In the genomic region with DNA sequence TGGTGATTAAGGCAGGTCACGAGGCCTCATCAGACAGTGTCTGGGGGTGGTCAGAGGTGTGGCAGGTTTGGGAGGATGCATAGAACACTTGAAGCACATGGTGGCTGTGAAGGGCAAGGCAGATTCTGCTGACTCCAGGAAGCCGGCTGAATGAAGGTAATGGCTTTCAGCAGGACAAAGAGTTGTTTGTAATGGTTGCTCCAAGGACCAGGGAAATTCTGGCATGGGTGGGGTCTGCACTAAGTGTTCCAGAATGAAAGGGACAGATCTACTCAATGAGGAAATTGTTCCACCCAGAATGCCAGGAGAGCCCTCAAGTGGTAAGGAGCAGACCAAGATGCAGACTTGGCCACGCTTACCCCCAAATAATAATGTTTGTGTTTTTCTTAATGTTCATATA, we compare ENCODE assay signal across 13 cellular contexts.
DNase-seq lines count a peak whose midpoint lies in the region; ATAC-seq and TF ChIP-seq lines count a peak whose summit lies in the region.
"Had no signal": no experiment of that assay in that cellular context is flagged by ENCODE, and none has a peak within 500 bp of the region (broad histone marks: within the 10 kb centered on the region; RNA-seq: fewer than 3 reads in every experiment).

No MANE protein-coding gene starts in this region.

- intact Hi-C loops in CD8-positive, alpha-beta T cell (cut with DNase I, micrococcal nuclease): no loop called here
- intact Hi-C loops in sciatic nerve (cut with DNase I): no loop called here

- TF ChIP-seq EP300 in gastroesophageal sphincter (IDR thresholded peaks at IDR 0.05): no peak

- no peaks in the 10 kb centered on the region for H3K27me3 Mint-ChIP-seq in CD8-positive, alpha-beta T cell (ENCODE audit: low read depth)
- no peaks in the 10 kb centered on the region for H3K27me3 Mint-ChIP-seq in WTC11 (ENCODE audit: low read depth)

- no peaks in the 10 kb centered on the region for H3K27me3 ChIP-seq in CD8-positive, alpha-beta T cell (ENCODE audit: insufficient read depth, low read length)
- no peaks in the 10 kb centered on the region for H3K27me3 ChIP-seq in gastroesophageal sphincter

- DNase-seq in CD8-positive, alpha-beta T cell: no peak
- no peak for DNase-seq in WTC11 (ENCODE audit: low spot score)
- no peak for DNase-seq in sciatic nerve (ENCODE audit: low spot score)
- no peak for DNase-seq in NCI-H526 (lab: John Stamatoyannopoulos, UW)
- no peak for DNase-seq in COLO668 (lab: John Stamatoyannopoulos, UW; ENCODE audit: unreplicated experiment)
- DNase-seq in activated effector memory CD4-positive, alpha-beta T cell treated with Interleukin-2 at 50 U/mL for 16 hours: no peak
- no peak for DNase-seq in NCI-H1694 (lab: John Stamatoyannopoulos, UW)
- DNase-seq: activated CD4-positive, alpha-beta T cell treated with anti-CD3 and anti-CD28 coated beads, Interleukin-2, amount 50 U/mL, for 48 hours; stimulated activated CD4-positive, alpha-beta T cell treated with anti-CD3 and anti-CD28 coated beads, Interleukin-2, amount 100 ng/mL, for 24 hours had no signal

- no peaks in the 10 kb centered on the region for H3K9me3 ChIP-seq in CD8-positive, alpha-beta T cell (ENCODE audit: low read length)
- H3K9me3 ChIP-seq in gastroesophageal sphincter: no peaks in the 10 kb centered on the region
- H3K9me3 ChIP-seq: prostate gland had no signal

- H3K9me3 Mint-ChIP-seq in CD8-positive, alpha-beta T cell: no peaks in the 10 kb centered on the region
- no peaks in the 10 kb centered on the region for H3K9me3 Mint-ChIP-seq in WTC11

- H3K27ac ChIP-seq in CD8-positive, alpha-beta T cell (ENCODE audit: low read depth, low read length): no peak overlapping the region
- peak overlapping the region in 3 of 4 donors; percentile 64 to 78 (median 67) for H3K27ac ChIP-seq in gastroesophageal sphincter
- H3K27ac ChIP-seq: prostate gland had no signal

- peaks cover 33% of the 10 kb centered on the region for H3K4me1 Mint-ChIP-seq in CD8-positive, alpha-beta T cell (ENCODE audit: low read depth)
- peaks cover 12% of the 10 kb centered on the region for H3K4me1 Mint-ChIP-seq in WTC11

- CTCF ChIA-PET in CD8-positive, alpha-beta T cell (lab: Charles Lee): interaction anchor here (1.1 to 1.5 kb wide), 2 partner anchors 13 to 37 kb away, joined by 3 to 5 read pairs; no protein-coding TSS in a partner anchor
- CTCF ChIA-PET in WTC11 (lab: Charles Lee): no interaction called here

- H3K4me3 Mint-ChIP-seq in CD8-positive, alpha-beta T cell: no peak overlapping the region
- H3K4me3 Mint-ChIP-seq in WTC11: no peak overlapping the region

- TF ChIP-seq POLR2A in gastroesophageal sphincter (IDR thresholded peaks at IDR 0.05): no peak

- peak overlapping the region; percentile 58 for H3K27ac Mint-ChIP-seq in CD8-positive, alpha-beta T cell
- peak overlapping the region; percentile 75 for H3K27ac Mint-ChIP-seq in WTC11

- POLR2A ChIA-PET in CD8-positive, alpha-beta T cell (lab: Charles Lee): interaction anchor here (0.6 kb wide), 1 partner anchor 8 kb away, joined by 3 read pairs; no protein-coding TSS in a partner anchor
- POLR2A ChIA-PET in WTC11 (lab: Charles Lee): no interaction called here

- WGBS in gastroesophageal sphincter (ENCODE audit: low coverage in 1 of 2), 2 donors: 60 to 66% methylated on average over 2 to 3 of the region's 3 CpGs

- H3K36me3 Mint-ChIP-seq in CD8-positive, alpha-beta T cell: peaks cover 76% of the 10 kb centered on the region
- peaks cover 63% of the 10 kb centered on the region for H3K36me3 Mint-ChIP-seq in WTC11

- peaks cover 38% of the 10 kb centered on the region for H3K36me3 ChIP-seq in CD8-positive, alpha-beta T cell (ENCODE audit: insufficient read depth, low read length)
- peaks cover 2 to 75% of the 10 kb centered on the region in 2 donors for H3K36me3 ChIP-seq in gastroesophageal sphincter
- H3K36me3 ChIP-seq: prostate gland had no signal

- H3K4me3 ChIP-seq in CD8-positive, alpha-beta T cell (ENCODE audit: low read depth, low read length): no peak overlapping the region
- H3K4me3 ChIP-seq in gastroesophageal sphincter: no peak overlapping the region
- H3K4me3 ChIP-seq: prostate gland had no signal

- ATAC-seq in CD8-positive, alpha-beta T cell: no peak
- ATAC-seq in WTC11 (no peak), gastroesophageal sphincter (no peak), sciatic nerve (peak; percentile 64)
- ATAC-seq: HepG2, Panc1 had no signal

- peaks cover 24% of the 10 kb centered on the region for H3K4me1 ChIP-seq in CD8-positive, alpha-beta T cell (ENCODE audit: insufficient read depth, low read length)
- peaks cover 0 to 68% (median 8%) of the 10 kb centered on the region in 3 donors for H3K4me1 ChIP-seq in gastroesophageal sphincter
- H3K4me1 ChIP-seq: prostate gland had no signal

- TF ChIP-seq CTCF in CD8-positive, alpha-beta T cell (IDR thresholded peaks at IDR 0.05): no peak
- TF ChIP-seq CTCF in WTC11 (IDR thresholded peaks at IDR 0.05): no peak
- TF ChIP-seq CTCF in gastroesophageal sphincter (IDR thresholded peaks at IDR 0.05): peak in 1 of 4 experiments; percentile 16

TF ChIP-seq in WTC11, 78 proteins besides CTCF, POLR2A, EP300 and RAD21:
- no peak for TF ChIP-seq CDX4 (CRISPR knock-in tag; IDR thresholded peaks at IDR 0.05; ENCODE audit: borderline replicate concordance)
- TF ChIP-seq MXD4 (CRISPR knock-in tag; IDR thresholded peaks at IDR 0.05; ENCODE audit: borderline replicate concordance): no peak
- no peak for TF ChIP-seq ZNF671 (CRISPR knock-in tag; IDR thresholded peaks at IDR 0.05)
- no peak for TF ChIP-seq NFATC4 (CRISPR knock-in tag; IDR thresholded peaks at IDR 0.05)
- no peak for TF ChIP-seq ZNF416 (CRISPR knock-in tag; IDR thresholded peaks at IDR 0.05)
- no peak for TF ChIP-seq IRF1 (CRISPR knock-in tag; IDR thresholded peaks at IDR 0.05)
- no peak for TF ChIP-seq SMAD3 (CRISPR knock-in tag; IDR thresholded peaks at IDR 0.05; ENCODE audit: borderline replicate concordance)
- no peak for TF ChIP-seq ATF3 (CRISPR knock-in tag; conservative IDR thresholded peaks at IDR 0.05)
- TF ChIP-seq HMGA2 (CRISPR knock-in tag; IDR thresholded peaks at IDR 0.05): no peak
- no peak for TF ChIP-seq GRHL2 (CRISPR knock-in tag; IDR thresholded peaks at IDR 0.05; ENCODE audit: insufficient replicate concordance, severe bottlenecking)
- no peak for TF ChIP-seq NFYB (CRISPR knock-in tag; conservative IDR thresholded peaks at IDR 0.05; ENCODE audit: low read depth)
- no peak for TF ChIP-seq E2F5 (CRISPR knock-in tag; IDR thresholded peaks at IDR 0.05)
- no peak for TF ChIP-seq TEAD1 (CRISPR knock-in tag; IDR thresholded peaks at IDR 0.05)
- no peak for TF ChIP-seq USF1 (CRISPR knock-in tag; IDR thresholded peaks at IDR 0.05)
- no peak for TF ChIP-seq GTF2I (CRISPR knock-in tag; conservative IDR thresholded peaks at IDR 0.05)
- TF ChIP-seq ZNF138 (CRISPR knock-in tag; conservative IDR thresholded peaks at IDR 0.05): no peak
